ENCODE assay signal across 17 cellular contexts in the genomic region with DNA sequence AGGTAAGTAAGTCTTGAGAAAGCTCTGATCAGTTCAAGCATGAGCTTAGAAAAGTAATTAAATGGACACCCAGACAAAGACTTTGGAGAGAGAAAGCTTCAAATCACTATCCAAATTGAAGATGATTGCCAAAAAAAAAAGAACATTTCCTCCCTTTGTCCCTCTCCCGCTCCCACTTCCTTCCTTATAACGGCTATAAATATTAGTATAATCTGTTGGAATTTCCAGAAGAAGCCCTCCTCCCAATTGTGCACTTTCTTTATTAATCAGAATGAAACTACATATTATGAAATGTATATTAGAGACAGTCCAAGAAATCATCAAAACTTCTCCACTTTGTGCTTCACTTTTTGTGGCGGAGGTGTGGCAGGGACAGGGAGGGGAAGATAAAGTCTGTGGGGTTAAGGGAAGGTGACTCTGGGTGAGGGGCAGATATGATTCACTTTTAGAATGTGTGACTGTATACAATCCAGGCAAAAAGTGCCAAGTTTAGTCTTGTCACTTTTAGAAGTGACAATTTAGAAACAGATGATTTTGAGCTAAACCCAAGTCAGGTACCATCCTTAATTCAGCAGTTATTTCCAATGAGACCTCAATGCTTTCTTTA.
"Had no signal": no experiment of that assay in that cellular context is flagged by ENCODE, and none has a peak within 500 bp of the region (broad histone marks: within the 10 kb centered on the region; RNA-seq: fewer than 3 reads in every experiment).

No MANE protein-coding gene starts in this region.

- ATAC-seq: activated T-cell treated with anti-CD3 and anti-CD28 coated beads, Interleukin-2, amount 50 U/mL, for 72 hours; foreskin keratinocyte; left colon; natural killer cell treated with Interleukin-12 subunit alpha and Interleukin-12 subunit beta and Interleukin-15 and Interleukin-18, amount 100 ng/mL, for 72 hours; sciatic nerve had no signal

- H3K4me3 ChIP-seq: spleen, transverse colon had no signal

- H3K27me3 ChIP-seq: foreskin keratinocyte, spleen, transverse colon had no signal

- H3K27ac Mint-ChIP-seq: activated CD4-positive, alpha-beta memory T cell treated with anti-CD3 and anti-CD28 coated beads for 36 hours; activated naive CD8-positive, alpha-beta T cell treated with anti-CD3 and anti-CD28 coated beads, Interleukin-2, amount 10 ng/mL, durations not matched to agents 7 days and 5 days; activated T-cell treated with anti-CD3 and anti-CD28 coated beads, Interleukin-2, amount 50 U/mL, for 72 hours; natural killer cell treated with Interleukin-12 subunit alpha and Interleukin-12 subunit beta and Interleukin-15 and Interleukin-18, amount 100 ng/mL, for 72 hours; T-helper 2 cell treated with Interferon-gamma antibody and Interleukin-4, amounts not matched to agents 5 μg/mL and 100 μg/mL, for 36 hours had no signal

- H3K36me3 Mint-ChIP-seq: activated CD4-positive, alpha-beta memory T cell treated with anti-CD3 and anti-CD28 coated beads for 36 hours; activated naive CD8-positive, alpha-beta T cell treated with anti-CD3 and anti-CD28 coated beads, Interleukin-2, amount 10 ng/mL, durations not matched to agents 7 days and 5 days; natural killer cell treated with Interleukin-12 subunit alpha and Interleukin-12 subunit beta and Interleukin-15 and Interleukin-18, amount 100 ng/mL, for 72 hours had no signal

- DNase-seq: activated CD4-positive, alpha-beta memory T cell treated with anti-CD3 and anti-CD28 coated beads for 36 hours; activated CD4-positive, alpha-beta T cell treated with anti-CD3 and anti-CD28 coated beads for 1 hour; activated naive CD8-positive, alpha-beta T cell treated with anti-CD3 and anti-CD28 coated beads, Interleukin-2, amount 10 ng/mL, durations not matched to agents 7 days and 5 days; activated T-cell treated with anti-CD3 and anti-CD28 coated beads, Interleukin-2, amount 50 U/mL, for 72 hours; aorta; head of caudate nucleus; left colon; occipital lobe; spleen; stimulated activated CD4-positive, alpha-beta T cell treated with anti-CD3 and anti-CD28 coated beads, Interleukin-1b, Interleukin-23, amount 100 ng/mL, for 48 hours; stimulated activated naive CD4-positive, alpha-beta T cell; substantia nigra; transverse colon had no signal

- H3K36me3 ChIP-seq: spleen, transverse colon had no signal

- H3K27ac ChIP-seq: foreskin keratinocyte, spleen, transverse colon had no signal

- H3K4me1 Mint-ChIP-seq: activated naive CD8-positive, alpha-beta T cell treated with anti-CD3 and anti-CD28 coated beads, Interleukin-2, amount 10 ng/mL, durations not matched to agents 7 days and 5 days had no signal

- H3K27me3 Mint-ChIP-seq: natural killer cell treated with Interleukin-12 subunit alpha and Interleukin-12 subunit beta and Interleukin-15 and Interleukin-18, amount 100 ng/mL, for 72 hours had no signal

- H3K9me3 Mint-ChIP-seq: activated CD4-positive, alpha-beta memory T cell treated with anti-CD3 and anti-CD28 coated beads for 36 hours; activated naive CD8-positive, alpha-beta T cell treated with anti-CD3 and anti-CD28 coated beads, Interleukin-2, amount 10 ng/mL, durations not matched to agents 7 days and 5 days; activated T-cell treated with anti-CD3 and anti-CD28 coated beads, Interleukin-2, amount 50 U/mL, for 72 hours; natural killer cell treated with Interleukin-12 subunit alpha and Interleukin-12 subunit beta and Interleukin-15 and Interleukin-18, amount 100 ng/mL, for 72 hours; T-helper 2 cell treated with Interferon-gamma antibody and Interleukin-4, amounts not matched to agents 5 μg/mL and 100 μg/mL, for 36 hours had no signal

- H3K4me3 Mint-ChIP-seq: activated CD4-positive, alpha-beta memory T cell treated with anti-CD3 and anti-CD28 coated beads for 36 hours; activated naive CD8-positive, alpha-beta T cell treated with anti-CD3 and anti-CD28 coated beads, Interleukin-2, amount 10 ng/mL, durations not matched to agents 7 days and 5 days; activated T-cell treated with anti-CD3 and anti-CD28 coated beads, Interleukin-2, amount 50 U/mL, for 72 hours; natural killer cell treated with Interleukin-12 subunit alpha and Interleukin-12 subunit beta and Interleukin-15 and Interleukin-18, amount 100 ng/mL, for 72 hours; T-helper 2 cell treated with Interferon-gamma antibody and Interleukin-4, amounts not matched to agents 5 μg/mL and 100 μg/mL, for 36 hours had no signal

- H3K4me1 ChIP-seq: foreskin keratinocyte had no signal

- H3K9me3 ChIP-seq: spleen, transverse colon had no signal
